In genomic region chr1:152657677-152658076, GRCh38 we compare ENCODE assay signal across 10 cellular contexts. TPM values are rescaled to one million over a fixed set of nuclear protein-coding genes. Genes with fewer than 3 reads are reported as not detected.
"Had no signal": no experiment of that assay in that cellular context is flagged by ENCODE, and none has a peak within 500 bp of the region (broad histone marks: within the 10 kb centered on the region; RNA-seq: fewer than 3 reads in every experiment).

No MANE protein-coding gene starts in this region.

- H3K36me3 ChIP-seq: HAP-1 had no signal

- FAIRE-seq: K562 had no signal

- H3K4me1 ChIP-seq: HAP-1 had no signal

- H3K4me3 ChIP-seq: HAP-1, K562 had no signal

- H3K9me3 ChIP-seq: HAP-1 had no signal

- H3K27ac ChIP-seq: HL-60 had no signal

- ATAC-seq: HCT116, K562 had no signal

- DNase-seq: GOT3, H7, HFFc6, IMR-90 had no signal

RNA-seq across cellular contexts. Expression of gene LCE2D, which starts 5.5 kb away (rescaled TPM):
- total RNA-seq: H4, H7, HFFc6, HT1080, IMR-90, K562 had no signal
- polyA plus RNA-seq: IMR-90, K562 had no signal

RNA-seq across cellular contexts. Expression of gene LCE2C, which starts 17.4 kb away (rescaled TPM):
- total RNA-seq: H4, H7, HFFc6, HT1080, IMR-90, K562 had no signal
- polyA plus RNA-seq: IMR-90, K562 had no signal

RNA-seq across cellular contexts. Expression of gene LCE2B, which starts 28.2 kb away (rescaled TPM):
- total RNA-seq: H4, H7, HFFc6, HT1080, IMR-90, K562 had no signal
- polyA plus RNA-seq: IMR-90, K562 had no signal

RNA-seq across cellular contexts. Expression of gene LCE3A, which starts 34.8 kb away (rescaled TPM):
- total RNA-seq: H4, H7, HFFc6, HT1080, IMR-90, K562 had no signal
- polyA plus RNA-seq: IMR-90, K562 had no signal

RNA-seq across cellular contexts. Expression of gene LCE2A, which starts 40.5 kb away (rescaled TPM):
- total RNA-seq: H4, H7, IMR-90, K562 had no signal
- polyA plus RNA-seq: K562 had no signal
